23 cellular contexts compared by ENCODE assay signal in genomic region chr10:22518167-22518724, GRCh38.
"Had no signal": no experiment of that assay in that cellular context is flagged by ENCODE, and none has a peak within 500 bp of the region (broad histone marks: within the 10 kb centered on the region; RNA-seq: fewer than 3 reads in every experiment).

No MANE protein-coding gene starts in this region.

- H3K4me2 ChIP-seq: SK-N-SH had no signal

- H3K9me3 ChIP-seq: Peyer's patch, SJCRH30, SK-N-SH had no signal

- H3K4me3 ChIP-seq: Peyer's patch, SJCRH30 had no signal

- H3K27ac ChIP-seq: Peyer's patch, RWPE1, SJCRH30, WERI-Rb-1 had no signal

- H3K27me3 ChIP-seq: Peyer's patch, SJCRH30 had no signal

- H3K9ac ChIP-seq: SK-N-SH had no signal

- DNase-seq: activated CD4-positive, alpha-beta T cell treated with anti-CD3 and anti-CD28 coated beads for 36 hours; activated CD8-positive, alpha-beta memory T cell treated with anti-CD3 and anti-CD28 coated beads, Interleukin-2, amount 50 U/mL, for 4 hours; activated CD8-positive, alpha-beta T cell treated with anti-CD3 and anti-CD28 coated beads for 36 hours; activated gamma-delta T cell treated with Interleukin-2 at 50 U/mL for 16 hours; activated naive CD4-positive, alpha-beta T cell treated with anti-CD3 and anti-CD28 coated beads, Interleukin-2, amount 10 ng/mL, durations not matched to agents 7 days and 5 days; activated naive CD8-positive, alpha-beta T cell treated with anti-CD3 and anti-CD28 coated beads for 36 hours; activated T-cell treated with anti-CD3 and anti-CD28 coated beads, Interleukin-2, amount 50 U/mL, for 72 hours; MV-4-11; NCI-H1092 treated with DMSO at 0.1 percent for 48 hours; NCI-H1417 treated with DMSO at 0.1 percent for 48 hours; NCI-H1694; NCI-H2029; NCI-H345; NCI-H510A; NCI-H526 treated with DMSO at 0.1 percent for 48 hours; NK-92 treated with Interleukin-12 subunit alpha and Interleukin-12 subunit beta, amount 100 ng/mL, for 24 hours; Peyer's patch; Right ventricle myocardium superior; SJCRH30; SK-N-SH; T-helper 1 cell; WERI-Rb-1 had no signal

- H3K36me3 ChIP-seq: Peyer's patch, SJCRH30, WERI-Rb-1 had no signal

- ATAC-seq: activated CD4-positive, alpha-beta T cell treated with anti-CD3 and anti-CD28 coated beads for 36 hours; activated CD8-positive, alpha-beta T cell treated with anti-CD3 and anti-CD28 coated beads for 36 hours; activated T-cell treated with anti-CD3 and anti-CD28 coated beads, Interleukin-2, amount 50 U/mL, for 72 hours had no signal

- H3K4me1 ChIP-seq: SJCRH30 had no signal
